ENCODE assay signal across 8 cellular contexts in genomic region chr1:24898152-24898908, GRCh38. TPM values are rescaled to one million over a fixed set of nuclear protein-coding genes. Genes with fewer than 3 reads are reported as not detected.
DNase-seq lines count a peak whose midpoint lies in the region; ATAC-seq, FAIRE-seq and TF ChIP-seq lines count a peak whose summit lies in the region.

No MANE protein-coding gene starts in this region.

- no peak overlapping the region for H3K9ac ChIP-seq in OCI-LY3 (ENCODE audit: low read length)

- H3K27me3 ChIP-seq in A673 (replicated peaks; ENCODE audit: insufficient read depth, low read depth, low read length, poor library complexity), result no peaks in the 10 kb centered on the region
- no peaks in the 10 kb centered on the region for H3K27me3 ChIP-seq in OCI-LY3 (ENCODE audit: low read depth, low read length)
- H3K27me3 ChIP-seq in left ventricle myocardium inferior (ENCODE audit: low read depth), result peaks cover 64% of the 10 kb centered on the region
- H3K27me3 ChIP-seq in sigmoid colon, result peaks cover 0 to 21% (median 0%) of the 10 kb centered on the region in 3 donors

- CTCF ChIA-PET in A673 (lab: Charles Lee), result interaction anchor here (0.6 kb wide), 1 partner anchor 188 kb away, joined by 3 read pairs; no protein-coding TSS in a partner anchor

- TF ChIP-seq POLR2A in GM12891 (IDR thresholded peaks at IDR 0.05; ENCODE audit: low read depth, low read length) (no peak), sigmoid colon (IDR thresholded peaks at IDR 0.05) (no peak)

- H3K27ac ChIP-seq in A673 (ENCODE audit: low read depth, low read length, poor library complexity, severe bottlenecking), result no peak overlapping the region
- H3K27ac ChIP-seq in OCI-LY3 (ENCODE audit: low read length), result no peak overlapping the region
- no peak overlapping the region for H3K27ac ChIP-seq in left ventricle myocardium inferior (replicated peaks)
- no peak overlapping the region for H3K27ac ChIP-seq in sigmoid colon

- no TSS peak for BruUV-seq in A673 (replicated peaks; lab: Mats Ljungman, UMichigan)

- intact Hi-C loops in A673 (cut with micrococcal nuclease; ENCODE audit: unreplicated experiment), result no loop called here
- intact Hi-C loops in left ventricle myocardium inferior (cut with micrococcal nuclease), result no loop called here
- intact Hi-C loops in sigmoid colon (cut with DNase I), result no loop called here

- H3K79me2 ChIP-seq in OCI-LY3 (ENCODE audit: low read length), result no peaks in the 10 kb centered on the region

- DNase-seq in A673 (ENCODE audit: low spot score) (peak; percentile 35), GM12891 (ENCODE audit: insufficient read length, low spot score) (peak; percentile 75), left ventricle myocardium inferior (no peak), sigmoid colon (no peak), DMS153 (lab: John Stamatoyannopoulos, UW) (no peak)
- DNase-seq in activated naive CD4-positive, alpha-beta T cell treated with anti-CD3 and anti-CD28 coated beads, Interleukin-2, amount 50 U/mL, for 16 hours, result peak; percentile 39

- no peak for TF ChIP-seq EP300 in sigmoid colon (IDR thresholded peaks at IDR 0.05)

- H3K4me2 ChIP-seq in OCI-LY3 (ENCODE audit: low read length), result no peak overlapping the region

- TF ChIP-seq CTCF in A673 (conservative IDR thresholded peaks at IDR 0.05; ENCODE audit: low read depth, low read length) (peak; percentile 86), OCI-LY3 (IDR thresholded peaks at IDR 0.05; ENCODE audit: low read depth, low read length) (peak; percentile 70), left ventricle myocardium inferior (IDR thresholded peaks at IDR 0.05; ENCODE audit: borderline replicate concordance) (peak; percentile 80), sigmoid colon (IDR thresholded peaks at IDR 0.05) (peak in 3 of 4 experiments; percentile 33 to 55 (median 48))

- FAIRE-seq in GM12891 (lab: Jason Lieb, UNC), result peak; percentile 66

- no peaks in the 10 kb centered on the region for H3K36me3 ChIP-seq in A673 (ENCODE audit: insufficient read depth, low read length, poor library complexity, severe bottlenecking)
- H3K36me3 ChIP-seq in OCI-LY3 (replicated peaks; ENCODE audit: low read depth, low read length), result peaks cover 4% of the 10 kb centered on the region
- H3K36me3 ChIP-seq in left ventricle myocardium inferior, result no peaks in the 10 kb centered on the region
- no peaks in the 10 kb centered on the region for H3K36me3 ChIP-seq in sigmoid colon

- H3K9me3 ChIP-seq in A673 (ENCODE audit: low read depth, low read length, poor library complexity, severe bottlenecking), result no peaks in the 10 kb centered on the region
- no peaks in the 10 kb centered on the region for H3K9me3 ChIP-seq in OCI-LY3 (ENCODE audit: insufficient read depth, low read length)
- no peaks in the 10 kb centered on the region for H3K9me3 ChIP-seq in left ventricle myocardium inferior (replicated peaks)
- H3K9me3 ChIP-seq in sigmoid colon, result no peaks in the 10 kb centered on the region

- no peaks in the 10 kb centered on the region for H3K4me1 ChIP-seq in A673 (ENCODE audit: insufficient read depth, low read length, poor library complexity, severe bottlenecking)
- peaks cover 35% of the 10 kb centered on the region for H3K4me1 ChIP-seq in OCI-LY3 (ENCODE audit: low read length)
- no peaks in the 10 kb centered on the region for H3K4me1 ChIP-seq in left ventricle myocardium inferior
- H3K4me1 ChIP-seq in sigmoid colon, result no peaks in the 10 kb centered on the region

- H2AFZ ChIP-seq in OCI-LY3 (ENCODE audit: low read depth, low read length), result no peak overlapping the region

- H3K4me3 ChIP-seq in A673 (ENCODE audit: low read depth, low read length, poor library complexity, severe bottlenecking) (no peak overlapping the region), OCI-LY3 (ENCODE audit: low read length) (no peak overlapping the region), left ventricle myocardium inferior (no peak overlapping the region), sigmoid colon (no peak overlapping the region)

- H4K20me1 ChIP-seq in OCI-LY3 (ENCODE audit: insufficient read depth, low read length), result peaks cover 14% of the 10 kb centered on the region; the same call in 1 of the 2 replicates

- POLR2A ChIA-PET in A673 (lab: Charles Lee; ENCODE audit: low non-redundant PET), result no interaction called here

- WGBS in sigmoid colon, 2 donors, result 33 to 42% methylated on average over 9 of the region's 9 CpGs

- ATAC-seq in GM19467 (IDR thresholded peaks at IDR 0.05; ENCODE audit: unreplicated experiment), result no peak

TF ChIP-seq in GM12891, 5 proteins besides CTCF, POLR2A, EP300 and RAD21:
- TF ChIP-seq POU2F2 (IDR thresholded peaks at IDR 0.05; ENCODE audit: low read depth, low read length), result no peak
- TF ChIP-seq TAF1 (IDR thresholded peaks at IDR 0.05; ENCODE audit: low read depth, low read length), result no peak
- no peak for TF ChIP-seq PAX5 (IDR thresholded peaks at IDR 0.05; ENCODE audit: insufficient read depth, low read length, severe bottlenecking)
- peak; percentile 83 for TF ChIP-seq SPI1 (IDR thresholded peaks at IDR 0.05; ENCODE audit: low read depth, low read length)
- TF ChIP-seq POLR2AphosphoS5 (IDR thresholded peaks at IDR 0.05; ENCODE audit: low read depth, low read length), result 0 out of 2 replicates have a peak, but pooled peaks have one; percentile 9

RNA-seq across cellular contexts. Expression of gene RUNX3, which starts 31.7 kb away (rescaled TPM):
- total RNA-seq in A673 (2021), result 8.6 and 10.2 TPM in 2 replicates
- 82.2 TPM for polyA plus RNA-seq in GM12891 (2012; ENCODE audit: low read depth, missing spikeins)
- total RNA-seq in left ventricle myocardium inferior, result 0.52 TPM
- 1 to 10 TPM in 1 of 4 donors, under 1 TPM in 2, not detected in 1; 0.36 to 1.2 (median 0.49) TPM for total RNA-seq in sigmoid colon
- polyA plus RNA-seq in sigmoid colon, result 10 to 100 TPM in 1 of 3 donors, 1 to 10 TPM in 2; 1.2 to 18.0 (median 3.7) TPM

Comparison
In these comparisons a context has a peak if more than half of its experiments do, and no peak if none do; other contexts are left out.
1. DNase-seq: peak in A673 (single experiment), GM12891 (single experiment) and activated naive CD4-positive, alpha-beta T cell treated with anti-CD3 and anti-CD28 coated beads, Interleukin-2, amount 50 U/mL, for 16 hours (single experiment); none in left ventricle myocardium inferior (single experiment), sigmoid colon (single experiment) and DMS153 (single experiment).
2. Peak in every context shown above with its lines, with median percentiles within 50 percentile points of each other: CTCF ChIP-seq.